8 cellular contexts compared by ENCODE assay signal in genomic region chr12:79935021-79935623, GRCh38. TPM values are rescaled to one million over a fixed set of nuclear protein-coding genes. Genes with fewer than 3 reads are reported as not detected.
A peak's percentile ranks its signal among the peaks of the same experiment; 100 is the strongest.
DNase-seq lines count a peak whose midpoint lies in the region; ATAC-seq and TF ChIP-seq lines count a peak whose summit lies in the region.

Gene PPP1R12A (minus strand): TSS chr12:79935097. CDS start chr12:79934931, 166 bp downstream.

- in situ Hi-C loops in IMR-90 (cut with MboI; ENCODE audit: low sequenced_read_pairs) = loop anchor here (10.0 to 25.0 kb wide), 2 partner anchors 250 to 523 kb away; no protein-coding TSS in a partner anchor

- peak; percentile 93 for TF ChIP-seq POLR2A in IMR-90 (IDR thresholded peaks at IDR 0.05; ENCODE audit: low read depth, low read length)

- peak within 1 kb of the TSS; percentile 89 for H2AFZ ChIP-seq in IMR-90 (replicated peaks; ENCODE audit: low read length, poor library complexity)

- H3K14ac ChIP-seq in IMR-90 (replicated peaks; ENCODE audit: low read depth, low read length) = peak within 1 kb of the TSS; percentile 96

- H3K9me3 ChIP-seq in IMR-90 (ENCODE audit: control insufficient read depth, insufficient read depth, low read length) = no peaks in the 10 kb centered on the region
- H3K9me3 ChIP-seq in mucosa of descending colon = no peaks in the 10 kb centered on the region

- TF ChIP-seq RAD21 in IMR-90 (IDR thresholded peaks at IDR 0.05; ENCODE audit: low read length) = no peak

- peak within 1 kb of the TSS; percentile 91 for H3K18ac ChIP-seq in IMR-90 (ENCODE audit: low read depth, low read length)

- peak within 1 kb of the TSS; percentile 62 for H2BK120ac ChIP-seq in IMR-90 (ENCODE audit: low read depth, low read length)

- peak within 1 kb of the TSS; percentile 97 for H2AK9ac ChIP-seq in IMR-90 (replicated peaks; ENCODE audit: low read depth, low read length, poor library complexity)

- H3K27me3 ChIP-seq in IMR-90 (ENCODE audit: control insufficient read depth, insufficient read depth, low read length) = no peaks in the 10 kb centered on the region

- peak within 1 kb of the TSS; percentile 98 for H3K27ac ChIP-seq in IMR-90 (ENCODE audit: insufficient read depth, low read length)

- H2BK15ac ChIP-seq in IMR-90 (ENCODE audit: low read depth, low read length) = peak within 1 kb of the TSS; percentile 51; the same call in 1 of the 3 replicates

- peak; percentile 88 for ATAC-seq in GM21528 (IDR thresholded peaks at IDR 0.05; ENCODE audit: low FRiP score, unreplicated experiment)
- ATAC-seq in IMR-90 (ENCODE audit: low read depth) = peak; percentile 94
- peak; percentile 97 for ATAC-seq in mucosa of descending colon

- H3K23ac ChIP-seq in IMR-90 (ENCODE audit: low read depth, low read length) = peak within 1 kb of the TSS; percentile 96

- H4K20me1 ChIP-seq in IMR-90 (ENCODE audit: insufficient read depth, low read length) = peaks cover 31% of the 10 kb centered on the region; the same call in 1 of the 2 replicates

- H3K36me3 ChIP-seq in IMR-90 (ENCODE audit: control insufficient read depth, insufficient read depth, low read length) (no peaks in the 10 kb centered on the region), mucosa of descending colon (ENCODE audit: low read depth) (no peaks in the 10 kb centered on the region)

- CTCF ChIA-PET in IMR-90 (lab: Yijun Ruan, JAX) = no interaction called here

- H3K56ac ChIP-seq in IMR-90 (ENCODE audit: extremely low read depth, insufficient read depth, low read length) = peak within 1 kb of the TSS; percentile 98

- peak within 1 kb of the TSS; percentile 86 to 97 for H4K8ac ChIP-seq in IMR-90 (ENCODE audit: low read depth in 2 of 2, low read length in 2 of 2)

- peak within 1 kb of the TSS; percentile 96 for H3K4ac ChIP-seq in IMR-90 (ENCODE audit: low read depth, low read length)

- peak within 1 kb of the TSS; percentile 88 for H2AK5ac ChIP-seq in IMR-90 (ENCODE audit: low read depth, low read length)

- H3K4me1 ChIP-seq in IMR-90 (ENCODE audit: control insufficient read depth, insufficient read depth, low read length) (no peaks in the 10 kb centered on the region), mucosa of descending colon (ENCODE audit: low read depth) (peaks cover 9% of the 10 kb centered on the region)

- peak within 1 kb of the TSS; percentile 96 for H2BK5ac ChIP-seq in IMR-90 (ENCODE audit: low read depth, low read length, poor library complexity, severe bottlenecking)

- no TSS peak for BruUV-seq in IMR-90 (replicated peaks; lab: Mats Ljungman, UMichigan)

- dilution Hi-C loops in IMR-90 (cut with HindIII; ENCODE audit: low sequenced_read_pairs, unreplicated experiment) = no loop called here

- H4K5ac ChIP-seq in IMR-90 (ENCODE audit: low read depth, low read length) = peak within 1 kb of the TSS; percentile 92

- H2BK20ac ChIP-seq in IMR-90 (ENCODE audit: low read depth, low read length) = peak within 1 kb of the TSS; percentile 22; the same call in 1 of the 2 replicates

- no peaks in the 10 kb centered on the region for H3K9me1 ChIP-seq in IMR-90 (ENCODE audit: insufficient read depth, low read length)

- peak within 1 kb of the TSS; percentile 99 for H3K9ac ChIP-seq in IMR-90 (ENCODE audit: low read depth, low read length)

- H3K4me3 ChIP-seq in IMR-90 (ENCODE audit: insufficient read depth, low read depth, low read length) (peak within 1 kb of the TSS; percentile 93), epithelial cell of esophagus (ENCODE audit: low read length) (peak within 1 kb of the TSS; percentile 84), mucosa of descending colon (peak within 1 kb of the TSS; percentile 86)

- peak within 1 kb of the TSS; percentile 91 for H4K91ac ChIP-seq in IMR-90 (ENCODE audit: insufficient read depth, low read depth, low read length)

- peaks cover 12 to 24% of the 10 kb centered on the region in 2 experiments; a peak in 3 of 4 replicates for H3K79me1 ChIP-seq in IMR-90 (ENCODE audit: low read depth in 1 of 2, low read length in 2 of 2)

- 2% methylated on average over 26 of the region's 44 CpGs; no CpG with 5 or more reads in 1 of the 2 experiments for WGBS in IMR-90 (ENCODE audit: extremely low coverage in 2 of 2, insufficient read length in 1 of 2), 2 experiments

- DNase-seq in DMS 273 treated with DMSO at 0.1 percent for 48 hours (lab: John Stamatoyannopoulos, UW) (peak; percentile 83), IMR-90 (peak; percentile 97), OCI-M1 (lab: John Stamatoyannopoulos, UW) (peak; percentile 99), activated T-cell treated with anti-CD3 and anti-CD28 coated beads for 4 hours (peak; percentile 88), epithelial cell of esophagus (ENCODE audit: low read depth) (peak; percentile 97), mucosa of descending colon (peak; percentile 97 to 98 (median 98))
- DNase-seq in stimulated activated CD8-positive, alpha-beta memory T cell treated with anti-CD3 and anti-CD28 coated beads, Interleukin-4, amount 100 ng/mL, for 24 hours (ENCODE audit: low read depth) = peak; percentile 93

- intact Hi-C loops in IMR-90 (cut with micrococcal nuclease) = loop anchor here (1.0 to 10.0 kb wide), 6 partner anchors 48 to 387 kb away; no protein-coding TSS in a partner anchor
- intact Hi-C loops in mucosa of descending colon (cut with DNase I, micrococcal nuclease) = loop anchor here in 1 of 2 donors (10.0 kb wide), 1 partner anchor 120 kb away; no protein-coding TSS in a partner anchor

- POLR2A ChIA-PET in IMR-90 (lab: Charles Lee; ENCODE audit: unreplicated experiment) = no interaction called here

- H3K4me2 ChIP-seq in IMR-90 (ENCODE audit: low read depth, low read length) = peak within 1 kb of the TSS; percentile 95

- TF ChIP-seq CTCF in IMR-90 (conservative IDR thresholded peaks at IDR 0.05; ENCODE audit: low read depth, low read length) (no peak), epithelial cell of esophagus (IDR thresholded peaks at IDR 0.05; ENCODE audit: insufficient read depth, low read depth, low read length, missing control alignments) (no peak), mucosa of descending colon (IDR thresholded peaks at IDR 0.05) (no peak)

TF ChIP-seq in IMR-90, 13 proteins besides CTCF, POLR2A, EP300 and RAD21:
- peak; percentile 56; the same call in 1 of the 2 replicates for TF ChIP-seq MXI1 (IDR thresholded peaks at IDR 0.05; ENCODE audit: borderline replicate concordance, low read depth, low read length)
- no peak for TF ChIP-seq RFX5 (IDR thresholded peaks at IDR 0.05; ENCODE audit: low read depth, low read length)
- TF ChIP-seq CHD1 (IDR thresholded peaks at IDR 0.05; ENCODE audit: low read depth, low read length) = 0 out of 2 replicates have a peak, but pooled peaks have one; percentile 32
- no peak for TF ChIP-seq NFE2L2 (IDR thresholded peaks at IDR 0.05; ENCODE audit: low read depth, low read length)
- TF ChIP-seq MAZ (IDR thresholded peaks at IDR 0.05; ENCODE audit: borderline replicate concordance, low read depth, low read length) = peak; percentile 92; the same call in 1 of the 2 replicates
TF ChIP-seq in IMR-90: peak in this region for 3.

RNA-seq across cellular contexts. Expression of gene PPP1R12A, which starts in this region (rescaled TPM):
- total RNA-seq in IMR-90 (2012; rRNA removed) = 112 and 204 TPM in 2 replicates
- 43.8 and 47.7 TPM in 2 replicates for polyA plus RNA-seq in IMR-90 (2012; rRNA removed)
- polyA plus RNA-seq in IMR-90 (2012; cell fraction: cytosol; rRNA removed) = 8.5 and 8.9 TPM in 2 replicates
- polyA plus RNA-seq in IMR-90 (2012; cell fraction: nucleus; rRNA removed; ENCODE audit: low replicate concordance) = 23.8 and 84.0 TPM in 2 replicates
- total RNA-seq in mucosa of descending colon = 100 to 1,000 TPM in 1 of 3 donors, 10 to 100 TPM in 2; 63.7 to 253 (median 74.3) TPM

Comparison
In these comparisons a context has a peak if more than half of its experiments do, and no peak if none do; other contexts are left out.
1. Peak in every context shown above with its lines: DNase-seq, ATAC-seq, H3K4me3 ChIP-seq and H3K27ac ChIP-seq.